In the genomic region with DNA sequence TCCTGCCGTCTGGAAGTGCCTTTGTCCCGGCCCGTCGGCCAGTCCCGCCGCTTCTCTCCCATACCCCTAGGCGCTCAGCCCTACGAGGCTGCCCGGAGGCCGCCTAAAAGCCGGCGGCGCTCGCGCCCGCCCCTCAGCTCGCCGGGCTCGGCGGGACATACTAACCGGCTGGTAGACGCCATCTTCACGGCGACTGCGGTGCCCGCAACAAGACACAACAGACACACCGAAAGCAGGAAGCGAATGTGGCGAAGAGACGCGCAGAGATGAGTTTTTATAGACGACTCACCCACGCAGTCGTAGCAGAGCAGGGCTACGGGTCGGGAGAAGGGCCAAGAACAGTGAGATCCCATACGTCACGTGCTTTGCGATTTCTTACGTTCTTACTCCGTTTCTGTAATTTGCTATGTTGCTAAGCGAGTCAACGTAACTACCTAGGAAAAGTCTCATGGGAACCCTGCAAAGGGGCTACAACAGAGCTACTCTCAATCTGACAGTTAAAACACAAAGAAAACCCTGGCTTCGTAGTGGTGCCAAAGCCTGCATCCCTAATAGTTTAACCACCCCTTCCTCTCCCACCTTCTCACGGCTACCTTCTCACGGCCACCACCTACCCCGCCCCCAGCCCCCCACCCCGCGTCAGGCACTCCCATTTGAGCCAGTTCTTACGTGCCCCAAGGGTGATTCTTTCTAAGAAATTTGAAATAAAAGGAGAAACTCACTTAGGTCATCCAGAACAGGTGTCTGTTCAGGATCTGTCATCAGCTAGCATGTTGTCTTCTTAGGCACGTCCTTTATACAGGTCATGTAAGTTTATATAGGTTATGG, we compare ENCODE assay signal across 8 cellular contexts. TPM values are rescaled to one million over a fixed set of nuclear protein-coding genes. Genes with fewer than 3 reads are reported as not detected.
A peak's percentile ranks its signal among the peaks of the same experiment; 100 is the strongest.
DNase-seq lines count a peak whose midpoint lies in the region; ATAC-seq, FAIRE-seq and TF ChIP-seq lines count a peak whose summit lies in the region.

A gene with protein sequence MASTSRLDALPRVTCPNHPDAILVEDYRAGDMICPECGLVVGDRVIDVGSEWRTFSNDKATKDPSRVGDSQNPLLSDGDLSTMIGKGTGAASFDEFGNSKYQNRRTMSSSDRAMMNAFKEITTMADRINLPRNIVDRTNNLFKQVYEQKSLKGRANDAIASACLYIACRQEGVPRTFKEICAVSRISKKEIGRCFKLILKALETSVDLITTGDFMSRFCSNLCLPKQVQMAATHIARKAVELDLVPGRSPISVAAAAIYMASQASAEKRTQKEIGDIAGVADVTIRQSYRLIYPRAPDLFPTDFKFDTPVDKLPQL (minus strand): TSS at position 250 of the 828 bp plus-strand sequence. CDS start 68 bp downstream, at position 182.

- ATAC-seq in GM19043 (IDR thresholded peaks at IDR 0.05; ENCODE audit: low read depth, unreplicated experiment), result peak; percentile 89
- ATAC-seq in HG03378 (IDR thresholded peaks at IDR 0.05; ENCODE audit: unreplicated experiment), result peak; percentile 87

- peak; percentile 96 for DNase-seq in AG10803 (ENCODE audit: low read depth)
- DNase-seq in NCI-H510A (lab: John Stamatoyannopoulos, UW), result peak; percentile 93
- peak; percentile 90 for DNase-seq in activated CD4-positive, alpha-beta T cell treated with anti-CD3 and anti-CD28 coated beads for 1 hour
- DNase-seq in cerebellum (ENCODE audit: low spot score), result peak; percentile 75
- peak; percentile 96 for DNase-seq in kidney
- peak; percentile 93 for DNase-seq in stimulated activated CD4-positive, alpha-beta T cell treated with anti-CD3 and anti-CD28 coated beads, Interleukin-15, amount 100 ng/mL, for 24 hours

- H3K4me3 ChIP-seq in AG10803 (ENCODE audit: low read length) (peak within 1 kb of the TSS; percentile 97), kidney (ENCODE audit: low read length in 2 of 2) (peak within 1 kb of the TSS; percentile 89 to 93)

- H3K9ac ChIP-seq in kidney (ENCODE audit: low read length in 2 of 2), result peak within 1 kb of the TSS; percentile 83 to 92

- peak within 1 kb of the TSS; percentile 77 to 89 for H3K27ac ChIP-seq in kidney (ENCODE audit: low read depth in 2 of 2, low read length in 2 of 2)

- H3K36me3 ChIP-seq in kidney (ENCODE audit: control insufficient read depth in 1 of 2, insufficient read depth in 2 of 2, low read length in 2 of 2), result peaks cover 0 to 2% of the 10 kb centered on the region in 2 donors

- TF ChIP-seq CTCF in AG10803 (conservative IDR thresholded peaks at IDR 0.05; ENCODE audit: low read length), result no peak
- TF ChIP-seq CTCF in kidney (IDR thresholded peaks at IDR 0.05; ENCODE audit: borderline replicate concordance, extremely low read depth, insufficient read depth), result no peak

- peaks cover 8 to 13% of the 10 kb centered on the region in 2 donors for H3K4me1 ChIP-seq in kidney (ENCODE audit: control insufficient read depth in 1 of 2, insufficient read depth in 1 of 2, low read depth in 1 of 2, low read length in 2 of 2)

- intact Hi-C loops in kidney (cut with DNase I), result no loop called here

- no peaks in the 10 kb centered on the region for H3K9me3 ChIP-seq in kidney (ENCODE audit: control insufficient read depth in 1 of 2, low read length in 2 of 2)

- FAIRE-seq in kidney (lab: Jason Lieb, UNC), result no peak

RNA-seq across cellular contexts. Expression of the gene that starts here (rescaled TPM):
- total RNA-seq in cerebellum (44.5 TPM), kidney (24.3 TPM)
- polyA plus RNA-seq in kidney (ENCODE audit: insufficient read depth, low read depth, low replicate concordance), result 33.0 TPM

Comparison
In these comparisons a context has a peak if more than half of its experiments do, and no peak if none do; other contexts are left out.
1. Peak in every context shown above with its lines: DNase-seq, ATAC-seq, H3K4me3 ChIP-seq and H3K27ac ChIP-seq.